ENCODE assay signal across 9 cellular contexts in the genomic region with DNA sequence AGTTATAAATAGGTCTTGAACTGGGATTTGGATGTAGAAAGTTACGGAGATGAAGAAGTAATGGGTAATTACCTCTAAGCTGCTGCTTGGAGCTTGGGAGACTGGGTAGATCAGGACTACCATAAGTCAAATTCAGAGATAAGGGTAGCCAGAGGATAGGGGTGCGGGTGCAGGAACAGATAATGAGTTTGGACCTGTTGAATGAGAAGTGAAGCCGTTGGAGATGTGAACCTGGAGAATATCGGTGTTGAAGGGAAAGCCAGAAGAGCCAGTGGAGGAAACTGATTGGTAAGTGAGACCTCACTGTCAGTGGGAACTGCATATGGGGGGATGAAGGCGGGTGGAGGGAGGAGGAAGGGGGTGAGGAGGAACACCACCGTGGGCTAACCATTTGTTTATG. TPM values are rescaled to one million over a fixed set of nuclear protein-coding genes. Genes with fewer than 3 reads are reported as not detected.
DNase-seq lines count a peak whose midpoint lies in the region; ATAC-seq and TF ChIP-seq lines count a peak whose summit lies in the region.
"Had no signal": no experiment of that assay in that cellular context is flagged by ENCODE, and none has a peak within 500 bp of the region (broad histone marks: within the 10 kb centered on the region; RNA-seq: fewer than 3 reads in every experiment).

No MANE protein-coding gene starts in this region.

- POLR2A ChIA-PET in HEK293 (lab: Yijun Ruan, JAX): no interaction called here

- H3K4me1 ChIP-seq in ACC112 (ENCODE audit: control insufficient read depth, insufficient read depth, low read length, unreplicated experiment): no peaks in the 10 kb centered on the region
- H3K4me1 ChIP-seq in HEK293 (ENCODE audit: control insufficient read depth, insufficient read depth, low read length): peaks cover 3% of the 10 kb centered on the region; the same call in 1 of the 2 replicates
- peaks cover 6 to 10% of the 10 kb centered on the region in 2 donors for H3K4me1 ChIP-seq in mucosa of rectum (ENCODE audit: control insufficient read depth in 2 of 2, insufficient read depth in 2 of 2, low read length in 2 of 2)
- no peaks in the 10 kb centered on the region for H3K4me1 ChIP-seq in foreskin keratinocyte

- H3K4me3 ChIP-seq in ACC112 (ENCODE audit: low read depth, low read length): peak overlapping the region; percentile 89
- H3K4me3 ChIP-seq in HEK293 (ENCODE audit: low read depth, low read length): peak overlapping the region; percentile 41
- H3K4me3 ChIP-seq in mucosa of rectum (ENCODE audit: low read length in 2 of 2): peak overlapping the region; percentile 76 to 79

- H3K27me3 ChIP-seq in ACC112 (ENCODE audit: insufficient read depth, low read length): no peaks in the 10 kb centered on the region
- H3K27me3 ChIP-seq in mucosa of rectum (ENCODE audit: control insufficient read depth in 2 of 2, insufficient read depth in 2 of 2, low read length in 2 of 2): no peaks in the 10 kb centered on the region
- no peaks in the 10 kb centered on the region for H3K27me3 ChIP-seq in foreskin keratinocyte

- H3K4me1 Mint-ChIP-seq in brain: peaks cover 28% of the 10 kb centered on the region

- H3K79me2 ChIP-seq in ACC112 (ENCODE audit: control insufficient read depth, insufficient read depth, low read length, unreplicated experiment): no peaks in the 10 kb centered on the region

- H3K27me3 Mint-ChIP-seq in brain: peaks cover 24% of the 10 kb centered on the region

- peak overlapping the region in 3 of 5 experiments; percentile 28 to 71 (median 32) for H3K27ac Mint-ChIP-seq in brain

- CTCF ChIA-PET in HEK293 (lab: Yijun Ruan, JAX): interaction anchor here (0.6 kb wide), 1 partner anchor 65 kb away, joined by 3 read pairs; no protein-coding TSS in a partner anchor

- no peaks in the 10 kb centered on the region for H3K9me3 ChIP-seq in HEK293 (ENCODE audit: control insufficient read depth, insufficient read depth, low read depth, low read length)
- no peaks in the 10 kb centered on the region for H3K9me3 ChIP-seq in mucosa of rectum (ENCODE audit: control insufficient read depth in 2 of 2, low read length in 2 of 2)

- H3K27ac ChIP-seq in ACC112 (ENCODE audit: low read depth, low read length) (no peak overlapping the region), HEK293 (ENCODE audit: extremely low read depth, low read depth, low read length) (peak overlapping the region; percentile 34; the same call in 1 of the 2 replicates), mucosa of rectum (ENCODE audit: low read depth in 2 of 2, low read length in 2 of 2) (peak overlapping the region in 1 of 2 donors; percentile 21), caudate nucleus (ENCODE audit: low read depth, low read length) (no peak overlapping the region), foreskin keratinocyte (no peak overlapping the region)

- H3K36me3 Mint-ChIP-seq in brain: no peaks in the 10 kb centered on the region

- ATAC-seq in foreskin keratinocyte: no peak

- TF ChIP-seq CTCF in HEK293 (tag by site-specific recombination; IDR thresholded peaks at IDR 0.05) (no peak), brain (conservative IDR thresholded peaks at IDR 0.05) (no peak), foreskin keratinocyte (conservative IDR thresholded peaks at IDR 0.05) (no peak)

- H3K4me3 Mint-ChIP-seq in brain: peak overlapping the region; percentile 92 to 100 (median 96)

- H3K36me3 ChIP-seq in ACC112 (ENCODE audit: insufficient read depth, low read length) (no peaks in the 10 kb centered on the region), HEK293 (ENCODE audit: control insufficient read depth in 2 of 2, insufficient read depth in 1 of 2, low read length in 2 of 2) (no peaks in the 10 kb centered on the region; a peak in 1 of 3 replicates), mucosa of rectum (ENCODE audit: control insufficient read depth in 2 of 2, insufficient read depth in 2 of 2, low read length in 2 of 2) (no peaks in the 10 kb centered on the region)

- peak overlapping the region; percentile 93 for H2AFZ ChIP-seq in ACC112 (ENCODE audit: low read length, unreplicated experiment)

- peak overlapping the region; percentile 52 to 61 for H3K9ac ChIP-seq in mucosa of rectum (ENCODE audit: low read depth in 1 of 2, low read length in 2 of 2)

- peaks cover 0 to 5% (median 0%) of the 10 kb centered on the region in 5 experiments for H3K9me3 Mint-ChIP-seq in brain

- DNase-seq in caudate nucleus (lab: John Stamatoyannopoulos, UW): no peak
- DNase-seq in foreskin keratinocyte: no peak
- no peak for DNase-seq in EL
- no peak for DNase-seq in NCI-H1930 (lab: John Stamatoyannopoulos, UW)

TF ChIP-seq in HEK293, 187 proteins besides CTCF, POLR2A, EP300 and RAD21 (continues in another document):
- TF ChIP-seq, protein P1, sequence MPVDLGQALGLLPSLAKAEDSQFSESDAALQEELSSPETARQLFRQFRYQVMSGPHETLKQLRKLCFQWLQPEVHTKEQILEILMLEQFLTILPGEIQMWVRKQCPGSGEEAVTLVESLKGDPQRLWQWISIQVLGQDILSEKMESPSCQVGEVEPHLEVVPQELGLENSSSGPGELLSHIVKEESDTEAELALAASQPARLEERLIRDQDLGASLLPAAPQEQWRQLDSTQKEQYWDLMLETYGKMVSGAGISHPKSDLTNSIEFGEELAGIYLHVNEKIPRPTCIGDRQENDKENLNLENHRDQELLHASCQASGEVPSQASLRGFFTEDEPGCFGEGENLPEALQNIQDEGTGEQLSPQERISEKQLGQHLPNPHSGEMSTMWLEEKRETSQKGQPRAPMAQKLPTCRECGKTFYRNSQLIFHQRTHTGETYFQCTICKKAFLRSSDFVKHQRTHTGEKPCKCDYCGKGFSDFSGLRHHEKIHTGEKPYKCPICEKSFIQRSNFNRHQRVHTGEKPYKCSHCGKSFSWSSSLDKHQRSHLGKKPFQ (tag by site-specific recombination; IDR thresholded peaks at IDR 0.05): peak; percentile 48; the same call in 1 of the 2 replicates
- TF ChIP-seq ZNF155 (tag by site-specific recombination; IDR thresholded peaks at IDR 0.05) (no peak), ZNF423 (tag by site-specific recombination; IDR thresholded peaks at IDR 0.05) (no peak), ZSCAN30 (tag by site-specific recombination; IDR thresholded peaks at IDR 0.05) (no peak), KLF10 (tag by site-specific recombination; IDR thresholded peaks at IDR 0.05) (no peak), ZNF621 (tag by site-specific recombination; IDR thresholded peaks at IDR 0.05) (no peak), PRDM1 (tag by site-specific recombination; IDR thresholded peaks at IDR 0.05) (no peak), SETDB1 (IDR thresholded peaks at IDR 0.05; ENCODE audit: insufficient read length, low read length) (no peak), ZNF211 (tag by site-specific recombination; IDR thresholded peaks at IDR 0.05; ENCODE audit: low read depth) (no peak), WT1 (tag by site-specific recombination; IDR thresholded peaks at IDR 0.05) (no peak), ZBTB17 (tag by site-specific recombination; IDR thresholded peaks at IDR 0.05) (no peak), ZNF335 (tag by site-specific recombination; conservative IDR thresholded peaks at IDR 0.05) (no peak), ZNF223 (tag by site-specific recombination; IDR thresholded peaks at IDR 0.05) (no peak), KLF1 (tag by site-specific recombination; IDR thresholded peaks at IDR 0.05) (no peak), ZNF544 (tag by site-specific recombination; IDR thresholded peaks at IDR 0.05) (no peak), SCRT2 (tag by site-specific recombination; IDR thresholded peaks at IDR 0.05) (peak; percentile 85), ZNF302 (tag by site-specific recombination; IDR thresholded peaks at IDR 0.05; ENCODE audit: low read depth) (no peak), SCRT1 (tag by site-specific recombination; IDR thresholded peaks at IDR 0.05; ENCODE audit: borderline replicate concordance) (peak; percentile 84; the same call in 1 of the 2 replicates)
- TF ChIP-seq, protein P2, sequence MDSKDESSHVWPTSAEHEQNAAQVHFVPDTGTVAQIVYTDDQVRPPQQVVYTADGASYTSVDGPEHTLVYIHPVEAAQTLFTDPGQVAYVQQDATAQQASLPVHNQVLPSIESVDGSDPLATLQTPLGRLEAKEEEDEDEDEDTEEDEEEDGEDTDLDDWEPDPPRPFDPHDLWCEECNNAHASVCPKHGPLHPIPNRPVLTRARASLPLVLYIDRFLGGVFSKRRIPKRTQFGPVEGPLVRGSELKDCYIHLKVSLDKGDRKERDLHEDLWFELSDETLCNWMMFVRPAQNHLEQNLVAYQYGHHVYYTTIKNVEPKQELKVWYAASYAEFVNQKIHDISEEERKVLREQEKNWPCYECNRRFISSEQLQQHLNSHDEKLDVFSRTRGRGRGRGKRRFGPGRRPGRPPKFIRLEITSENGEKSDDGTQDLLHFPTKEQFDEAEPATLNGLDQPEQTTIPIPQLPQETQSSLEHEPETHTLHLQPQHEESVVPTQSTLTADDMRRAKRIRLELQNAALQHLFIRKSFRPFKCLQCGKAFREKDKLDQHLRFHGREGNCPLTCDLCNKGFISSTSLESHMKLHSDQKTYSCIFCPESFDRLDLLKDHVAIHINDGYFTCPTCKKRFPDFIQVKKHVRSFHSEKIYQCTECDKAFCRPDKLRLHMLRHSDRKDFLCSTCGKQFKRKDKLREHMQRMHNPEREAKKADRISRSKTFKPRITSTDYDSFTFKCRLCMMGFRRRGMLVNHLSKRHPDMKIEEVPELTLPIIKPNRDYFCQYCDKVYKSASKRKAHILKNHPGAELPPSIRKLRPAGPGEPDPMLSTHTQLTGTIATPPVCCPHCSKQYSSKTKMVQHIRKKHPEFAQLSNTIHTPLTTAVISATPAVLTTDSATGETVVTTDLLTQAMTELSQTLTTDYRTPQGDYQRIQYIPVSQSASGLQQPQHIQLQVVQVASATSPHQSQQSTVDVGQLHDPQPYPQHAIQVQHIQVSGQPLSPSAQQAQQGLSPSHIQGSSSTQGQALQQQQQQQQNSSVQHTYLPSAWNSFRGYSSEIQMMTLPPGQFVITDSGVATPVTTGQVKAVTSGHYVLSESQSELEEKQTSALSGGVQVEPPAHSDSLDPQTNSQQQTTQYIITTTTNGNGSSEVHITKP (tag by site-specific recombination; IDR thresholded peaks at IDR 0.05): 0 out of 2 replicates have a peak, but pooled peaks have one; percentile 26

RNA-seq across cellular contexts. Expression of a gene that starts 0.6 kb away (rescaled TPM):
- polyA plus RNA-seq in brain (ENCODE audit: insufficient read depth, low read depth, low replicate concordance): 41.8 TPM
- total RNA-seq in foreskin keratinocyte: 2.3 and 2.7 TPM in 2 replicates
- polyA plus RNA-seq in foreskin keratinocyte: 1.6 and 1.9 TPM in 2 replicates

RNA-seq across cellular contexts. Expression of a gene that starts 11.5 kb away (rescaled TPM):
- polyA plus RNA-seq in brain (ENCODE audit: insufficient read depth, low read depth, low replicate concordance): not detected
- total RNA-seq in foreskin keratinocyte: not detected in 2 replicates
- not detected in 2 replicates for polyA plus RNA-seq in foreskin keratinocyte
- total RNA-seq: mucosa of gallbladder had no signal

RNA-seq across cellular contexts. Expression of a gene that starts 16.3 kb away (rescaled TPM):
- polyA plus RNA-seq in brain (ENCODE audit: insufficient read depth, low read depth, low replicate concordance) (1.6 TPM), foreskin keratinocyte (0.16 and 0.17 TPM in 2 replicates)
- 0.11 and 0.27 TPM in 2 replicates for total RNA-seq in foreskin keratinocyte

RNA-seq across cellular contexts. Expression of a gene that starts 23.4 kb away (rescaled TPM):
- polyA plus RNA-seq in brain (ENCODE audit: insufficient read depth, low read depth, low replicate concordance): 38.0 TPM
- total RNA-seq in foreskin keratinocyte: 12.8 and 14.9 TPM in 2 replicates
- polyA plus RNA-seq in foreskin keratinocyte: 4.6 and 5.1 TPM in 2 replicates

RNA-seq across cellular contexts. Expression of a gene that starts 26.9 kb away (rescaled TPM):
- 74.8 TPM for polyA plus RNA-seq in brain (ENCODE audit: insufficient read depth, low read depth, low replicate concordance)
- total RNA-seq in foreskin keratinocyte: 58.6 and 60.4 TPM in 2 replicates
- 41.7 and 44.8 TPM in 2 replicates for polyA plus RNA-seq in foreskin keratinocyte

Comparison
In these comparisons a context has a peak if more than half of its experiments do, and no peak if none do; other contexts are left out.
1. RNA of a gene that starts 0.6 kb away (polyA plus RNA-seq): 41.8 TPM in brain (single experiment); 1.6 to 1.9 TPM in foreskin keratinocyte; every median in the first group is over 10 times any median in the second.
2. Peak in every context shown above with its lines, with median percentiles within 50 percentile points of each other: H3K4me3 ChIP-seq.